ENCODE assay signal across 6 cellular contexts in genomic region chr7:153529651-153530165, GRCh38.
"Had no signal": no experiment of that assay in that cellular context is flagged by ENCODE, and none has a peak within 500 bp of the region (broad histone marks: within the 10 kb centered on the region; RNA-seq: fewer than 3 reads in every experiment).

No MANE protein-coding gene starts in this region.

- ATAC-seq: GM23338, K562 had no signal

- DNase-seq: H9, HCEC 1CT, IMR-90, KG1 had no signal

- H3K4me3 ChIP-seq: GM23338, K562 had no signal
